Comparison of ENCODE assay signal across 13 cellular contexts in the genomic region with DNA sequence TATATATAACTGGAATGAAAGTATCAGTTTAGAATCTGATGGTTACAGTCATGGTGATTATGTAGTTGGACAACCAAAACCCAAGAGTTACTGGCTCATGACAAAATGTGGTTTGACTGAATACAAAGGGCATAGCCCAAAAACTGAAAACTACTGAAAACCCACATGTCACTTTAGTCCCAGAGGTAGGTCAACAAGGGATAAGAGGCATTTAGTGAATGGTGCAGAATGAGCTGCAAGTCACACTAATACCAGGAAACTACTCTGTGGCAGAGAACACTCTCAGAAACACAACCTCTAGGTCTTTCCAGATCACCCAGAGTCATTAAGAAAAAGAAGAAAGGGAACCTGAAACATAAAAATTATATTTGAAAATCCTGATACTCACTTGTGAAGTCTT.
A peak's percentile ranks its signal among the peaks of the same experiment; 100 is the strongest.
DNase-seq lines count a peak whose midpoint lies in the region; ATAC-seq lines count a peak whose summit lies in the region.
"Had no signal": no experiment of that assay in that cellular context is flagged by ENCODE, and none has a peak within 500 bp of the region (broad histone marks: within the 10 kb centered on the region; RNA-seq: fewer than 3 reads in every experiment).

No MANE protein-coding gene starts in this region.

- no peak overlapping the region for H3K4me3 ChIP-seq in aorta (ENCODE audit: low read length in 2 of 2)
- H3K4me3 ChIP-seq: body of pancreas had no signal

- in situ Hi-C loops in G401 (cut with HindIII; ENCODE audit: low sequenced_read_pairs) = no loop called here

- no peaks in the 10 kb centered on the region for H3K4me1 ChIP-seq in aorta (ENCODE audit: control insufficient read depth in 1 of 2, insufficient read depth in 2 of 2, low read length in 2 of 2)

- no peak overlapping the region for H3K27ac ChIP-seq in aorta (ENCODE audit: low read depth in 1 of 2, low read length in 2 of 2)
- H3K27ac ChIP-seq: body of pancreas had no signal

- intact Hi-C loops in aorta (cut with DNase I) = no loop called here

- no peaks in the 10 kb centered on the region for H3K9me3 ChIP-seq in aorta (ENCODE audit: control insufficient read depth, low read length)
- H3K9me3 ChIP-seq: body of pancreas had no signal

- H3K36me3 ChIP-seq in aorta (ENCODE audit: control insufficient read depth in 1 of 2, insufficient read depth in 2 of 2, low read length in 1 of 2) = no peaks in the 10 kb centered on the region

- ATAC-seq in GM19025 (IDR thresholded peaks at IDR 0.05; ENCODE audit: low read depth, unreplicated experiment) (peak; percentile 90), HG02588 (IDR thresholded peaks at IDR 0.05; ENCODE audit: unreplicated experiment) (peak; percentile 94), HG03432 (IDR thresholded peaks at IDR 0.05; ENCODE audit: unreplicated experiment) (peak; percentile 97), aorta (ENCODE audit: low FRiP score) (no peak)
- ATAC-seq: body of pancreas, esophagus mucosa had no signal

- no peaks in the 10 kb centered on the region for H3K27me3 ChIP-seq in aorta (ENCODE audit: control insufficient read depth in 1 of 2, insufficient read depth in 2 of 2, low read length in 1 of 2)
- H3K27me3 ChIP-seq: body of pancreas had no signal

- peak; percentile 16 for DNase-seq in G401 (ENCODE audit: low spot score)
- DNase-seq in NCI-H82 (lab: John Stamatoyannopoulos, UW) = no peak
- no peak for DNase-seq in aorta
- DNase-seq in KG1 (lab: John Stamatoyannopoulos, UW) = no peak
- DNase-seq in middle frontal gyrus (ENCODE audit: extremely low spot score, low spot score) = no peak
- DNase-seq: body of pancreas, GDM1, NCI-H2081, Right ventricle myocardium superior had no signal
